In the genomic region with DNA sequence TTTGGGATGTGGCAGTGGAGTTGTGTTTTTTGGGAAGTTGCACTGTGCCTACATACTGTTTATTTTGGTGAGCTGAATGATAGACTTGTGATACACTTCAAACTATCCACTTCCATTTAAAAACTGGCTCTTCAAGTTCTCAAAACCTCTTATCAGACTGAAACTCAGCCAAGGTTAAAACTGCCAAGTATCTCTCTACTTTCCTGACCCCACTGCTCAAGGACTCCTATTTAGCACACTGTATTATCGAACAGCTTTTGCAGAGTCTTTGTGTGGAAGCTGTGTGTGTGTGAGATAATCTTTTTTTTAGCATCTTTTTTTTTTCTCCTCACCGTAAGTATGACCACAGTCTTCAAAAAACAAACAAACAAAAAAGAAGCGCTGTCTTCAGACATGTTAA, we compare ENCODE assay signal across 28 cellular contexts. TPM values are rescaled to one million over a fixed set of nuclear protein-coding genes. Genes with fewer than 3 reads are reported as not detected.
"Had no signal": no experiment of that assay in that cellular context is flagged by ENCODE, and none has a peak within 500 bp of the region (broad histone marks: within the 10 kb centered on the region; RNA-seq: fewer than 3 reads in every experiment).

No MANE protein-coding gene starts in this region.

- H3K9me3 Mint-ChIP-seq: activated CD4-positive, alpha-beta memory T cell treated with anti-CD3 and anti-CD28 coated beads, Interleukin-2, amount 10 ng/mL, durations not matched to agents 7 days and 5 days; activated CD4-positive, alpha-beta T cell treated with anti-CD3 and anti-CD28 coated beads, Interleukin-2, amount 10 ng/mL, durations not matched to agents 7 days and 5 days; activated naive CD4-positive, alpha-beta T cell treated with anti-CD3 and anti-CD28 coated beads, Interleukin-2, amount 50 U/mL, for 24 hours; activated T-cell treated with anti-CD3 and anti-CD28 coated beads, Interleukin-2, amount 50 U/mL, for 4 hours; activated T-helper 17 cell treated with anti-CD3 and anti-CD28 coated beads, Interleukin-2, amount 50 U/mL, for 72 hours; nephron progenitor cell; stimulated activated memory B cell treated with anti-CD40 and anti-IgM and Interleukin-4, amounts not matched to agents 10 μg/mL and 1 μg/mL and 100 μg/mL, for 72 hours; T-helper 2 cell treated with Interferon-gamma antibody and Interleukin-4, amounts not matched to agents 5 μg/mL and 100 μg/mL, for 36 hours had no signal

- H3K36me3 ChIP-seq: breast epithelium, ovary, stomach had no signal

- H3K27me3 Mint-ChIP-seq: activated CD4-positive, alpha-beta memory T cell treated with anti-CD3 and anti-CD28 coated beads, Interleukin-2, amount 10 ng/mL, durations not matched to agents 7 days and 5 days; activated CD4-positive, alpha-beta T cell treated with anti-CD3 and anti-CD28 coated beads, Interleukin-2, amount 10 ng/mL, durations not matched to agents 7 days and 5 days; activated naive CD4-positive, alpha-beta T cell treated with anti-CD3 and anti-CD28 coated beads, Interleukin-2, amount 50 U/mL, for 24 hours; activated T-helper 17 cell treated with anti-CD3 and anti-CD28 coated beads, Interleukin-2, amount 50 U/mL, for 72 hours; stimulated activated memory B cell treated with anti-CD40 and anti-IgM and Interleukin-4, amounts not matched to agents 10 μg/mL and 1 μg/mL and 100 μg/mL, for 72 hours had no signal

- H3K4me1 Mint-ChIP-seq: naive B cell, WTC11 had no signal

- H3K36me3 Mint-ChIP-seq: WTC11 had no signal

- ATAC-seq: activated T-cell treated with anti-CD3 and anti-CD28 coated beads, Interleukin-2, amount 50 U/mL, for 4 hours; activated T-helper 17 cell treated with anti-CD3 and anti-CD28 coated beads, Interleukin-2, amount 50 U/mL, for 72 hours; foreskin keratinocyte; sciatic nerve; stimulated activated memory B cell treated with anti-CD40 and anti-IgM and Interleukin-4, amounts not matched to agents 10 μg/mL and 1 μg/mL and 100 μg/mL, for 72 hours; upper lobe of right lung; WTC11 had no signal

- H3K4me1 ChIP-seq: breast epithelium, esophagus muscularis mucosa, foreskin keratinocyte, stomach, tibial artery, upper lobe of right lung had no signal

- H3K27ac ChIP-seq: breast epithelium, esophagus muscularis mucosa, foreskin keratinocyte, ovary, skin epidermis, stomach, tibial artery, upper lobe of right lung had no signal

- H3K4me3 Mint-ChIP-seq: activated CD4-positive, alpha-beta memory T cell treated with anti-CD3 and anti-CD28 coated beads, Interleukin-2, amount 10 ng/mL, durations not matched to agents 7 days and 5 days; activated CD4-positive, alpha-beta T cell treated with anti-CD3 and anti-CD28 coated beads, Interleukin-2, amount 10 ng/mL, durations not matched to agents 7 days and 5 days; activated naive CD4-positive, alpha-beta T cell treated with anti-CD3 and anti-CD28 coated beads, Interleukin-2, amount 50 U/mL, for 24 hours; activated T-cell treated with anti-CD3 and anti-CD28 coated beads, Interleukin-2, amount 50 U/mL, for 4 hours; activated T-helper 17 cell treated with anti-CD3 and anti-CD28 coated beads, Interleukin-2, amount 50 U/mL, for 72 hours; naive B cell; nephron progenitor cell; stimulated activated memory B cell treated with anti-CD40 and anti-IgM and Interleukin-4, amounts not matched to agents 10 μg/mL and 1 μg/mL and 100 μg/mL, for 72 hours; T-helper 2 cell treated with Interferon-gamma antibody and Interleukin-4, amounts not matched to agents 5 μg/mL and 100 μg/mL, for 36 hours; WTC11 had no signal

- H3K27me3 ChIP-seq: breast epithelium, esophagus muscularis mucosa, ovary, stomach, tibial artery, upper lobe of right lung had no signal

- H3K27ac Mint-ChIP-seq: activated CD4-positive, alpha-beta memory T cell treated with anti-CD3 and anti-CD28 coated beads, Interleukin-2, amount 10 ng/mL, durations not matched to agents 7 days and 5 days; activated CD4-positive, alpha-beta T cell treated with anti-CD3 and anti-CD28 coated beads, Interleukin-2, amount 10 ng/mL, durations not matched to agents 7 days and 5 days; activated naive CD4-positive, alpha-beta T cell treated with anti-CD3 and anti-CD28 coated beads, Interleukin-2, amount 50 U/mL, for 24 hours; activated T-helper 17 cell treated with anti-CD3 and anti-CD28 coated beads, Interleukin-2, amount 50 U/mL, for 72 hours; nephron progenitor cell; progenitor cell of endocrine pancreas; stimulated activated memory B cell treated with anti-CD40 and anti-IgM and Interleukin-4, amounts not matched to agents 10 μg/mL and 1 μg/mL and 100 μg/mL, for 72 hours; T-helper 2 cell treated with Interferon-gamma antibody and Interleukin-4, amounts not matched to agents 5 μg/mL and 100 μg/mL, for 36 hours; WTC11 had no signal

- H3K4me3 ChIP-seq: breast epithelium, esophagus muscularis mucosa, ovary, skin epidermis, stomach, tibial artery, upper lobe of right lung had no signal

- DNase-seq: activated CD4-positive, alpha-beta memory T cell treated with anti-CD3 and anti-CD28 coated beads, Interleukin-2, amount 10 ng/mL, durations not matched to agents 7 days and 5 days; activated CD4-positive, alpha-beta T cell treated with anti-CD3 and anti-CD28 coated beads for 1 hour; activated CD4-positive, alpha-beta T cell treated with anti-CD3 and anti-CD28 coated beads, Interleukin-2, amount 10 ng/mL, durations not matched to agents 7 days and 5 days; activated gamma-delta T cell treated with Interleukin-2 at 50 U/mL for 16 hours; activated T-cell treated with anti-CD3 and anti-CD28 coated beads, Interleukin-2, amount 50 U/mL, for 4 hours; dermis blood vessel endothelial cell; effector CD4-positive, alpha-beta T cell; foreskin keratinocyte; kidney glomerular epithelial cell; mammary epithelial cell; naive B cell; nephron progenitor cell; ovary; stimulated activated CD4-positive, alpha-beta T cell treated with anti-CD3 and anti-CD28 coated beads, Interleukin-12 subunit alpha, Interleukin-12 subunit beta, amount 100 ng/mL, for 4 hours; stimulated activated CD4-positive, alpha-beta T cell treated with anti-CD3 and anti-CD28 coated beads, Interleukin-4, amount 100 ng/mL, for 1 hour; stomach; tibial artery; upper lobe of right lung had no signal

- H3K9me3 ChIP-seq: breast epithelium, ovary, stomach, tibial artery, upper lobe of right lung had no signal

RNA-seq across cellular contexts. Expression of gene STX11, which starts 21.1 kb away (rescaled TPM):
- total RNA-seq: progenitor cell of endocrine pancreas had no signal
